Comparison of ENCODE assay signal across 34 cellular contexts in genomic region chr2:35080231-35080905, GRCh38.
DNase-seq lines count a peak whose midpoint lies in the region; ATAC-seq, FAIRE-seq and TF ChIP-seq lines count a peak whose summit lies in the region.
"Had no signal": no experiment of that assay in that cellular context is flagged by ENCODE, and none has a peak within 500 bp of the region (broad histone marks: within the 10 kb centered on the region; RNA-seq: fewer than 3 reads in every experiment).

No MANE protein-coding gene starts in this region.

- no peaks in the 10 kb centered on the region for H3K79me2 ChIP-seq in astrocyte (ENCODE audit: insufficient read depth, low read length)

- H3K27me3 ChIP-seq in astrocyte (ENCODE audit: insufficient read depth, low read length) (no peaks in the 10 kb centered on the region), foreskin keratinocyte (no peaks in the 10 kb centered on the region)
- H3K27me3 ChIP-seq: cardiac muscle cell, neutrophil, stomach, tibial artery had no signal

- H3K27ac ChIP-seq in astrocyte (ENCODE audit: low read depth, low read length) (peak overlapping the region; percentile 51), foreskin keratinocyte (peak overlapping the region; percentile 52)
- H3K27ac ChIP-seq: C4-2B, cardiac muscle cell, coronary artery, neutrophil, stomach, tibial artery, VCaP had no signal

- no peaks in the 10 kb centered on the region for H3K4me1 Mint-ChIP-seq in astrocyte (ENCODE audit: low read depth, unreplicated experiment)
- H3K4me1 Mint-ChIP-seq: mesothelial cell of epicardium, naive B cell had no signal

- peak overlapping the region; percentile 24 for H3K9ac ChIP-seq in astrocyte (ENCODE audit: low read length)

- TF ChIP-seq CTCF in astrocyte (IDR thresholded peaks at IDR 0.05; ENCODE audit: insufficient read depth, low read depth, low read length) (no peak), foreskin keratinocyte (conservative IDR thresholded peaks at IDR 0.05) (no peak)

- no peaks in the 10 kb centered on the region for H3K36me3 ChIP-seq in astrocyte (ENCODE audit: insufficient read depth, low read length)
- H3K36me3 ChIP-seq: cardiac muscle cell, neutrophil, stomach, tibial artery had no signal

- H3K4me1 ChIP-seq in astrocyte (ENCODE audit: insufficient read depth, low read length), result no peaks in the 10 kb centered on the region
- peaks cover 9% of the 10 kb centered on the region for H3K4me1 ChIP-seq in foreskin keratinocyte
- H3K4me1 ChIP-seq: stomach, tibial artery had no signal

- DNase-seq in M059J (ENCODE audit: low read depth) (peak; percentile 9), astrocyte (ENCODE audit: low read depth) (peak; percentile 34), foreskin keratinocyte (peak in 1 of 2 donors; percentile 37), SK-N-DZ (ENCODE audit: low spot score) (no peak), NCI-H526 treated with DMSO at 0.1 percent for 48 hours (lab: John Stamatoyannopoulos, UW) (no peak), SW 1271 (lab: John Stamatoyannopoulos, UW) (no peak)
- DNase-seq: activated CD4-positive, alpha-beta T cell treated with anti-CD3 and anti-CD28 coated beads for 4 hours; activated naive CD4-positive, alpha-beta T cell treated with anti-CD3 and anti-CD28 coated beads, Interleukin-2, amount 50 U/mL, for 16 hours; COR-L47; DMS53; effector memory CD4-positive, alpha-beta T cell; erythroblast; H9; Kasumi-1; naive B cell; NCI-H1694; NCI-H510A treated with DMSO at 0.1 percent for 48 hours; OCI-M1; Right ventricle myocardium superior; stimulated activated CD4-positive, alpha-beta T cell treated with anti-CD3 and anti-CD28 coated beads, Interleukin-4, amount 100 ng/mL, for 1 hour; stomach; T-helper 9 cell; tibial artery had no signal

- no peak overlapping the region for H3K27ac Mint-ChIP-seq in astrocyte (ENCODE audit: unreplicated experiment)
- H3K27ac Mint-ChIP-seq: activated T-helper 2 cell treated with anti-CD3 and anti-CD28 coated beads, Interferon-gamma antibody, Interleukin-2, Interleukin-4, amounts not matched to agents 10 μg/mL and 5 μg/mL and 100 μg/mL, durations not matched to agents 14 hours and 24 hours and 36 hours; H9; mesothelial cell of epicardium; naive B cell had no signal

- H3K27me3 Mint-ChIP-seq in astrocyte (ENCODE audit: low read depth, unreplicated experiment), result no peaks in the 10 kb centered on the region
- H3K27me3 Mint-ChIP-seq: naive B cell had no signal

- H3K4me2 ChIP-seq in astrocyte (ENCODE audit: low read length), result peak overlapping the region; percentile 54

- no peaks in the 10 kb centered on the region for H4K20me1 ChIP-seq in astrocyte (ENCODE audit: insufficient read depth, low read length)

- H3K9me3 ChIP-seq in astrocyte (ENCODE audit: insufficient read depth, low read depth, low read length), result no peaks in the 10 kb centered on the region
- H3K9me3 ChIP-seq: neutrophil, stomach, tibial artery had no signal

- H3K36me3 Mint-ChIP-seq in astrocyte (ENCODE audit: low read depth, unreplicated experiment), result no peaks in the 10 kb centered on the region
- H3K36me3 Mint-ChIP-seq: mesothelial cell of epicardium, naive B cell had no signal

- no peak for FAIRE-seq in astrocyte (lab: Jason Lieb, UNC)
- FAIRE-seq: frontal cortex, GM12892 had no signal

- no peak overlapping the region for H3K4me3 Mint-ChIP-seq in astrocyte (ENCODE audit: unreplicated experiment)
- H3K4me3 Mint-ChIP-seq: H9, mesothelial cell of epicardium, naive B cell had no signal

- no peak overlapping the region for H2AFZ ChIP-seq in astrocyte (ENCODE audit: low read depth, low read length)

- ATAC-seq in foreskin keratinocyte, result peak; percentile 90
- no peak for ATAC-seq in HG03342 (IDR thresholded peaks at IDR 0.05; ENCODE audit: unreplicated experiment)
- ATAC-seq: sciatic nerve had no signal

- H3K4me3 ChIP-seq in astrocyte (ENCODE audit: insufficient read depth, low read depth, low read length), result no peak overlapping the region
- H3K4me3 ChIP-seq: cardiac muscle cell, coronary artery, stomach, tibial artery had no signal

- no peaks in the 10 kb centered on the region for H3K9me3 Mint-ChIP-seq in astrocyte (ENCODE audit: unreplicated experiment)
- H3K9me3 Mint-ChIP-seq: H9, mesothelial cell of epicardium had no signal

Comparison
In these comparisons a context has a peak if more than half of its experiments do, and no peak if none do; other contexts are left out.
1. DNase-seq: peak in M059J (single experiment) and astrocyte (single experiment); none in SK-N-DZ (single experiment), NCI-H526 treated with DMSO at 0.1 percent for 48 hours (single experiment) and SW 1271 (0 of 2).